ENCODE assay signal across 8 cellular contexts in the genomic region with DNA sequence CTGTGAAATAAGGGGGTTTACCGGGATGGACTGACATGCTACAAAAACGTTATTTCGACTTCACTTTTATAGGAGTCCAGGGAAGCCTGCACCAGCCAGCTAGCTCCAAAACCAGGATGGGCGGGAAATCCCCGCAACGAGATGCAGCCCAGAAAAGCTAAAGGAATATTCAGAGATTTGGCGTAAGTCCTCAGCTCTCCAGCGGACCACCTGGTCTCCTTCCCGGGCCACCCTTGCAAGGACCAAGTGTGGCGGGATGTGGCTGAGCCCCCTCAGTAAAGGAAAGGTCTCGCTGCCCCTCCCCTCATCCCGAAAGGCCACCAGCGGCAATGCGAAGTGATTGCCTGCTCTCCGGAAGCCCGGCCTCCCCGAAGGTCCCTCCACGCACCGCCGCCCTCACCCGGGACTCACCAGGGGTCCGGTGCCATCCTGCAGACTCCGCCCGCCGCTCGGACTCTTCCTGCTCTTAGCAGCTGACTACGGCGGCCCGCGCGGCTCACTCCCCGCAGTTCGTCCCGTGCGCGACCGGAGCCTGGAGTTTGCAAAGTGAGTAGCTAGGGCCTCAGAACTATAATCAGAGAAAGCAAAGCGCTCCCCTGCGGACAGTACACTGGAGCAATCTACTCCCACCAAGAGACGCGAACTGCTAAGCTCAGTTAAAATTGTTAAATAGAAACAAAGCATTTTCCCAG. TPM values are rescaled to one million over a fixed set of nuclear protein-coding genes. Genes with fewer than 3 reads are reported as not detected.
DNase-seq lines count a peak whose midpoint lies in the region; ATAC-seq and TF ChIP-seq lines count a peak whose summit lies in the region.

A gene with protein sequence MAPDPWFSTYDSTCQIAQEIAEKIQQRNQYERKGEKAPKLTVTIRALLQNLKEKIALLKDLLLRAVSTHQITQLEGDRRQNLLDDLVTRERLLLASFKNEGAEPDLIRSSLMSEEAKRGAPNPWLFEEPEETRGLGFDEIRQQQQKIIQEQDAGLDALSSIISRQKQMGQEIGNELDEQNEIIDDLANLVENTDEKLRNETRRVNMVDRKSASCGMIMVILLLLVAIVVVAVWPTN (minus strand): TSS at position 440 of the 692 bp plus-strand sequence. CDS start 12 bp downstream, at position 428.

- H3K36me3 Mint-ChIP-seq in activated B cell treated with CpG ODN at 0.5 μM for 24 hours (ENCODE audit: low read depth), result peaks cover 6% of the 10 kb centered on the region

- TF ChIP-seq CTCF in activated B cell treated with CpG ODN at 0.5 μM for 24 hours (IDR thresholded peaks at IDR 0.05), result no peak
- no peak for TF ChIP-seq CTCF in cardiac fibroblast (IDR thresholded peaks at IDR 0.05; ENCODE audit: low read depth, low read length)

- peak within 1 kb of the TSS; percentile 99 for H3K4me3 Mint-ChIP-seq in activated B cell treated with CpG ODN at 0.5 μM for 24 hours

- DNase-seq in DMS79 treated with DMSO at 0.1 percent for 48 hours (lab: John Stamatoyannopoulos, UW), result peak; percentile 39
- no peak for DNase-seq in DMS79 (lab: John Stamatoyannopoulos, UW)
- DNase-seq in NCI-H2227 (lab: John Stamatoyannopoulos, UW; ENCODE audit: unreplicated experiment), result peak; percentile 84
- peak; percentile 80 for DNase-seq in activated B cell treated with CpG ODN at 0.5 μM for 24 hours
- DNase-seq in cardiac fibroblast (ENCODE audit: low read depth in 2 of 2), result peak; percentile 92
- DNase-seq in inferior parietal cortex (ENCODE audit: extremely low spot score), result peak; percentile 78
- peak; percentile 66 to 82 for DNase-seq in stimulated activated CD4-positive, alpha-beta T cell treated with anti-CD3 and anti-CD28 coated beads, Interleukin-12 subunit alpha, Interleukin-12 subunit beta, amount 100 ng/mL, for 24 hours (ENCODE audit: low read depth in 2 of 2)

- H3K27me3 Mint-ChIP-seq in activated B cell treated with CpG ODN at 0.5 μM for 24 hours, result no peaks in the 10 kb centered on the region

- peaks cover 29% of the 10 kb centered on the region for H3K4me1 Mint-ChIP-seq in activated B cell treated with CpG ODN at 0.5 μM for 24 hours

- CTCF ChIA-PET in activated B cell treated with CpG ODN at 0.5 μM for 24 hours (lab: Charles Lee), result interaction anchor here (1.0 to 2.0 kb wide), 2 partner anchors 193 to 1042 kb away, joined by 3 to 4 read pairs; no protein-coding TSS in a partner anchor

- peak within 1 kb of the TSS; percentile 90 to 94 for H3K4me3 ChIP-seq in cardiac fibroblast (replicated peaks in 1 of 2; ENCODE audit: low read depth in 2 of 2, low read length in 2 of 2)

- peak; percentile 84 for ATAC-seq in HG02885 (IDR thresholded peaks at IDR 0.05; ENCODE audit: poor library complexity, unreplicated experiment)
- peak; percentile 84 for ATAC-seq in activated B cell treated with CpG ODN at 0.5 μM for 24 hours (ENCODE audit: low read depth)

- H3K9me3 Mint-ChIP-seq in activated B cell treated with CpG ODN at 0.5 μM for 24 hours, result no peaks in the 10 kb centered on the region

- peak within 1 kb of the TSS; percentile 87 for H3K27ac Mint-ChIP-seq in activated B cell treated with CpG ODN at 0.5 μM for 24 hours

- intact Hi-C loops in activated B cell treated with CpG ODN at 0.5 μM for 24 hours (cut with micrococcal nuclease), result loop anchor here (5.0 to 10.0 kb wide), 3 partner anchors 943 to 1193 kb away; a partner anchor contains a TSS

- POLR2A ChIA-PET in activated B cell treated with CpG ODN at 0.5 μM for 24 hours (lab: Charles Lee), result interaction anchor here (0.6 to 1.2 kb wide), 5 partner anchors 8 to 654 kb away, joined by 3 to 15 read pairs (median 3); a partner anchor contains a TSS

RNA-seq across cellular contexts. Expression of the gene that starts here (rescaled TPM):
- total RNA-seq in activated B cell treated with CpG ODN at 0.5 μM for 24 hours, result 66.9 and 71.7 TPM in 2 replicates
